Comparison of ENCODE assay signal across 10 cellular contexts in the genomic region with DNA sequence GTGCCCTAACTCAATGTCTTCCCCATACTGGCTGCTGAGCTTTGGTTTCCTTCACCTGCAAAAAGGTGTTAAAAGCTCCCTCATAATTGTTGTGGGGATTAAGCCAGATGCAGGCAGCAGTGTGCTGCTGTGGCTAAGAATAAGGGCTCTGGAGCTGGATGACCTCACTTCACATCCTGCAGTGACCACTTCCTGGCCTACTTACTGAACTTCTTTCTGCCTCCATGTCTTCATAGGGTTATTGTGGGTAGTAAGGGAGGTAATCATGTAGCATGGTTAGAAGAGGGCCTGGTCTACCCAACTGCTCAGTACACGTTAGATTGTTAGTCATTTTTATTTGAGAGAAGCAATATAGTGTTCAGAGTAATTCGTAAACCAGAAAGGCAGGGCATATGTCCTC. TPM values are rescaled to one million over a fixed set of nuclear protein-coding genes. Genes with fewer than 3 reads are reported as not detected.
DNase-seq lines count a peak whose midpoint lies in the region; ATAC-seq and TF ChIP-seq lines count a peak whose summit lies in the region.
"Had no signal": no experiment of that assay in that cellular context is flagged by ENCODE, and none has a peak within 500 bp of the region (broad histone marks: within the 10 kb centered on the region; RNA-seq: fewer than 3 reads in every experiment).

No MANE protein-coding gene starts in this region.

- ATAC-seq in activated T-cell treated with anti-CD3 and anti-CD28 coated beads, Interleukin-2, amount 50 U/mL, for 72 hours (replicated peaks in 1 of 2) = peak; percentile 97 to 99
- peak; percentile 81 for ATAC-seq in HG03095 (IDR thresholded peaks at IDR 0.05; ENCODE audit: unreplicated experiment)
- peak; percentile 100 for ATAC-seq in stimulated activated effector memory CD8-positive, alpha-beta T cell treated with anti-CD3 and anti-CD28 coated beads, Interleukin-12 subunit alpha, Interleukin-12 subunit beta, amount 100 ng/mL, for 72 hours

- H3K27ac ChIP-seq in endodermal cell (ENCODE audit: low read depth, low read length) = no peak overlapping the region

- peak overlapping the region in 1 of 2 donors; percentile 17 for H3K4me3 Mint-ChIP-seq in activated T-cell treated with anti-CD3 and anti-CD28 coated beads, Interleukin-2, amount 50 U/mL, for 72 hours
- H3K4me3 Mint-ChIP-seq in activated CD4-positive, alpha-beta memory T cell treated with anti-CD3 and anti-CD28 coated beads, Interleukin-2, amount 10 ng/mL, durations not matched to agents 7 days and 5 days = no peak overlapping the region
- peak overlapping the region; percentile 14 for H3K4me3 Mint-ChIP-seq in stimulated activated effector memory CD8-positive, alpha-beta T cell treated with anti-CD3 and anti-CD28 coated beads, Interleukin-12 subunit alpha, Interleukin-12 subunit beta, amount 100 ng/mL, for 72 hours
- no peak overlapping the region for H3K4me3 Mint-ChIP-seq in endodermal cell
- H3K4me3 Mint-ChIP-seq: activated B cell treated with CpG ODN at 0.5 μM for 24 hours, B cell had no signal

- POLR2A ChIA-PET in activated CD4-positive, alpha-beta memory T cell treated with anti-CD3 and anti-CD28 coated beads, Interleukin-2, amount 10 ng/mL, durations not matched to agents 7 days and 5 days (lab: Charles Lee) = interaction anchor here (1.0 to 2.5 kb wide), 7 partner anchors 10 to 120 kb away, joined by 3 to 38 read pairs (median 6); a partner anchor contains a TSS

- H3K4me1 ChIP-seq in endodermal cell (ENCODE audit: control insufficient read depth, insufficient read depth, low read length) = peaks cover 1% of the 10 kb centered on the region

- no peak overlapping the region for H3K9ac ChIP-seq in endodermal cell (ENCODE audit: extremely low read depth, low read length, poor library complexity, severe bottlenecking)

- H3K9me3 Mint-ChIP-seq in activated T-cell treated with anti-CD3 and anti-CD28 coated beads, Interleukin-2, amount 50 U/mL, for 72 hours = no peaks in the 10 kb centered on the region
- H3K9me3 Mint-ChIP-seq in activated CD4-positive, alpha-beta memory T cell treated with anti-CD3 and anti-CD28 coated beads, Interleukin-2, amount 10 ng/mL, durations not matched to agents 7 days and 5 days = no peaks in the 10 kb centered on the region
- no peaks in the 10 kb centered on the region for H3K9me3 Mint-ChIP-seq in stimulated activated effector memory CD8-positive, alpha-beta T cell treated with anti-CD3 and anti-CD28 coated beads, Interleukin-12 subunit alpha, Interleukin-12 subunit beta, amount 100 ng/mL, for 72 hours
- no peaks in the 10 kb centered on the region for H3K9me3 Mint-ChIP-seq in endodermal cell
- H3K9me3 Mint-ChIP-seq: activated B cell treated with CpG ODN at 0.5 μM for 24 hours had no signal

- no peaks in the 10 kb centered on the region for H3K27me3 ChIP-seq in endodermal cell (ENCODE audit: control insufficient read depth, insufficient read depth, low read length, poor library complexity, severe bottlenecking)

- no peaks in the 10 kb centered on the region for H3K9me3 ChIP-seq in endodermal cell (ENCODE audit: control insufficient read depth, low read length)

- no peak overlapping the region for H3K4me3 ChIP-seq in endodermal cell (ENCODE audit: low read length)

- CTCF ChIA-PET in activated CD4-positive, alpha-beta memory T cell treated with anti-CD3 and anti-CD28 coated beads, Interleukin-2, amount 10 ng/mL, durations not matched to agents 7 days and 5 days (lab: Charles Lee) = interaction anchor here (1.7 kb wide), 1 partner anchor 18 kb away, joined by 8 read pairs; a partner anchor contains a TSS

- H3K4me1 Mint-ChIP-seq in activated T-cell treated with anti-CD3 and anti-CD28 coated beads, Interleukin-2, amount 50 U/mL, for 72 hours (ENCODE audit: low read depth) = peaks cover 4% of the 10 kb centered on the region
- H3K4me1 Mint-ChIP-seq in activated CD4-positive, alpha-beta memory T cell treated with anti-CD3 and anti-CD28 coated beads, Interleukin-2, amount 10 ng/mL, durations not matched to agents 7 days and 5 days = peaks cover 45% of the 10 kb centered on the region
- peaks cover 54% of the 10 kb centered on the region for H3K4me1 Mint-ChIP-seq in stimulated activated effector memory CD8-positive, alpha-beta T cell treated with anti-CD3 and anti-CD28 coated beads, Interleukin-12 subunit alpha, Interleukin-12 subunit beta, amount 100 ng/mL, for 72 hours
- peaks cover 6% of the 10 kb centered on the region for H3K4me1 Mint-ChIP-seq in endodermal cell
- H3K4me1 Mint-ChIP-seq: activated B cell treated with CpG ODN at 0.5 μM for 24 hours, B cell had no signal

- peaks cover 0 to 15% of the 10 kb centered on the region in 2 donors for H3K36me3 Mint-ChIP-seq in activated T-cell treated with anti-CD3 and anti-CD28 coated beads, Interleukin-2, amount 50 U/mL, for 72 hours (ENCODE audit: insufficient read depth in 2 of 2)
- H3K36me3 Mint-ChIP-seq in activated CD4-positive, alpha-beta memory T cell treated with anti-CD3 and anti-CD28 coated beads, Interleukin-2, amount 10 ng/mL, durations not matched to agents 7 days and 5 days (ENCODE audit: low read depth) = peaks cover 68% of the 10 kb centered on the region
- peaks cover 74% of the 10 kb centered on the region for H3K36me3 Mint-ChIP-seq in stimulated activated effector memory CD8-positive, alpha-beta T cell treated with anti-CD3 and anti-CD28 coated beads, Interleukin-12 subunit alpha, Interleukin-12 subunit beta, amount 100 ng/mL, for 72 hours
- peaks cover 35% of the 10 kb centered on the region for H3K36me3 Mint-ChIP-seq in endodermal cell (ENCODE audit: low read depth)

- peak overlapping the region; percentile 89 for H3K27ac Mint-ChIP-seq in activated T-cell treated with anti-CD3 and anti-CD28 coated beads, Interleukin-2, amount 50 U/mL, for 72 hours
- H3K27ac Mint-ChIP-seq in activated CD4-positive, alpha-beta memory T cell treated with anti-CD3 and anti-CD28 coated beads, Interleukin-2, amount 10 ng/mL, durations not matched to agents 7 days and 5 days = peak overlapping the region; percentile 88
- H3K27ac Mint-ChIP-seq in stimulated activated effector memory CD8-positive, alpha-beta T cell treated with anti-CD3 and anti-CD28 coated beads, Interleukin-12 subunit alpha, Interleukin-12 subunit beta, amount 100 ng/mL, for 72 hours = peak overlapping the region; percentile 87
- H3K27ac Mint-ChIP-seq in endodermal cell = no peak overlapping the region
- H3K27ac Mint-ChIP-seq: activated B cell treated with CpG ODN at 0.5 μM for 24 hours, B cell had no signal

- TF ChIP-seq CTCF in endodermal cell (conservative IDR thresholded peaks at IDR 0.05) = no peak

- H3K36me3 ChIP-seq in endodermal cell (ENCODE audit: control insufficient read depth, insufficient read depth, low read length) = peaks cover 15% of the 10 kb centered on the region

- 93 to 100% methylated on average over 2 of the region's 2 CpGs for WGBS in endodermal cell (ENCODE audit: insufficient coverage in 1 of 2, insufficient read length in 1 of 2), 2 experiments

- peak; percentile 29 to 44 for DNase-seq in activated T-cell treated with anti-CD3 and anti-CD28 coated beads, Interleukin-2, amount 50 U/mL, for 72 hours
- no peak for DNase-seq in activated T-cell treated with anti-CD3 and anti-CD28 coated beads for 4 hours
- peak; percentile 76 for DNase-seq in activated CD4-positive, alpha-beta memory T cell treated with anti-CD3 and anti-CD28 coated beads, Interleukin-2, amount 10 ng/mL, durations not matched to agents 7 days and 5 days
- DNase-seq in stimulated activated effector memory CD8-positive, alpha-beta T cell treated with anti-CD3 and anti-CD28 coated beads, Interleukin-12 subunit alpha, Interleukin-12 subunit beta, amount 100 ng/mL, for 72 hours (ENCODE audit: low spot score in 2 of 2) = no peak
- no peak for DNase-seq in KG1 (lab: John Stamatoyannopoulos, UW)
- no peak for DNase-seq in superior temporal gyrus (ENCODE audit: extremely low spot score)
- no peak for DNase-seq in endodermal cell
- DNase-seq: activated B cell treated with CpG ODN at 0.5 μM for 24 hours had no signal

- no peaks in the 10 kb centered on the region for H3K27me3 Mint-ChIP-seq in activated T-cell treated with anti-CD3 and anti-CD28 coated beads, Interleukin-2, amount 50 U/mL, for 72 hours (ENCODE audit: low read depth)
- no peaks in the 10 kb centered on the region for H3K27me3 Mint-ChIP-seq in activated CD4-positive, alpha-beta memory T cell treated with anti-CD3 and anti-CD28 coated beads, Interleukin-2, amount 10 ng/mL, durations not matched to agents 7 days and 5 days
- no peaks in the 10 kb centered on the region for H3K27me3 Mint-ChIP-seq in endodermal cell (ENCODE audit: insufficient read depth)
- H3K27me3 Mint-ChIP-seq: activated B cell treated with CpG ODN at 0.5 μM for 24 hours, B cell had no signal

RNA-seq across cellular contexts. Expression of a gene that starts 18.4 kb away (rescaled TPM):
- total RNA-seq in activated T-cell treated with anti-CD3 and anti-CD28 coated beads, Interleukin-2, amount 50 U/mL, for 72 hours = 10 to 100 TPM; 14.1 to 21.7 TPM
- 10 to 100 TPM; 44.5 to 46.5 TPM for total RNA-seq in activated CD4-positive, alpha-beta memory T cell treated with anti-CD3 and anti-CD28 coated beads, Interleukin-2, amount 10 ng/mL, durations not matched to agents 7 days and 5 days
- 10 to 100 TPM; 22.2 to 30.6 TPM for total RNA-seq in endodermal cell
- 32.5 TPM for polyA plus RNA-seq in endodermal cell (2013, experiment 1 of 2)
- polyA plus RNA-seq in endodermal cell (2013, experiment 2 of 2) = 27.9 TPM

Comparison
In these comparisons a context has a peak if more than half of its experiments do, and no peak if none do; other contexts are left out.
1. DNase-seq: peak in activated T-cell treated with anti-CD3 and anti-CD28 coated beads, Interleukin-2, amount 50 U/mL, for 72 hours (2 of 2) and activated CD4-positive, alpha-beta memory T cell treated with anti-CD3 and anti-CD28 coated beads, Interleukin-2, amount 10 ng/mL, durations not matched to agents 7 days and 5 days (single experiment); none in activated T-cell treated with anti-CD3 and anti-CD28 coated beads for 4 hours (single experiment), stimulated activated effector memory CD8-positive, alpha-beta T cell treated with anti-CD3 and anti-CD28 coated beads, Interleukin-12 subunit alpha, Interleukin-12 subunit beta, amount 100 ng/mL, for 72 hours (0 of 2), KG1 (single experiment), superior temporal gyrus (single experiment) and endodermal cell (single experiment).
2. Peak in every context shown above with its lines, with median percentiles within 50 percentile points of each other: ATAC-seq.